1 cellular context compared by ENCODE assay signal in genomic region chr18:44716697-44717163, GRCh38.
TF ChIP-seq lines count a peak whose summit lies in the region.

No MANE protein-coding gene starts in this region.

TF ChIP-seq in GM12878, 131 proteins besides CTCF, POLR2A, EP300 and RAD21 (continued from another document):
- 0 out of 2 replicates have a peak, but pooled peaks have one; percentile 30 for TF ChIP-seq ATF2 (IDR thresholded peaks at IDR 0.05; ENCODE audit: low read length)
- peak; percentile 69 for TF ChIP-seq EED (IDR thresholded peaks at IDR 0.05; ENCODE audit: low read depth)
- TF ChIP-seq ZNF384 (IDR thresholded peaks at IDR 0.05; ENCODE audit: borderline replicate concordance, low read depth, low read length), result no peak
- 0 out of 2 replicates have a peak, but pooled peaks have one; percentile 19 for TF ChIP-seq YY1 (IDR thresholded peaks at IDR 0.05; ENCODE audit: low read depth, low read length)
- no peak for TF ChIP-seq SUZ12 (IDR thresholded peaks at IDR 0.05; ENCODE audit: unreplicated experiment)
- peak; percentile 72 for TF ChIP-seq RUNX3 (IDR thresholded peaks at IDR 0.05; ENCODE audit: low read length)
- TF ChIP-seq HDGF (IDR thresholded peaks at IDR 0.05), result no peak
- peak; percentile 52; the same call in 1 of the 2 replicates for TF ChIP-seq NFIC (IDR thresholded peaks at IDR 0.05; ENCODE audit: low read depth, low read length)
